9 cellular contexts compared by ENCODE assay signal in the genomic region with DNA sequence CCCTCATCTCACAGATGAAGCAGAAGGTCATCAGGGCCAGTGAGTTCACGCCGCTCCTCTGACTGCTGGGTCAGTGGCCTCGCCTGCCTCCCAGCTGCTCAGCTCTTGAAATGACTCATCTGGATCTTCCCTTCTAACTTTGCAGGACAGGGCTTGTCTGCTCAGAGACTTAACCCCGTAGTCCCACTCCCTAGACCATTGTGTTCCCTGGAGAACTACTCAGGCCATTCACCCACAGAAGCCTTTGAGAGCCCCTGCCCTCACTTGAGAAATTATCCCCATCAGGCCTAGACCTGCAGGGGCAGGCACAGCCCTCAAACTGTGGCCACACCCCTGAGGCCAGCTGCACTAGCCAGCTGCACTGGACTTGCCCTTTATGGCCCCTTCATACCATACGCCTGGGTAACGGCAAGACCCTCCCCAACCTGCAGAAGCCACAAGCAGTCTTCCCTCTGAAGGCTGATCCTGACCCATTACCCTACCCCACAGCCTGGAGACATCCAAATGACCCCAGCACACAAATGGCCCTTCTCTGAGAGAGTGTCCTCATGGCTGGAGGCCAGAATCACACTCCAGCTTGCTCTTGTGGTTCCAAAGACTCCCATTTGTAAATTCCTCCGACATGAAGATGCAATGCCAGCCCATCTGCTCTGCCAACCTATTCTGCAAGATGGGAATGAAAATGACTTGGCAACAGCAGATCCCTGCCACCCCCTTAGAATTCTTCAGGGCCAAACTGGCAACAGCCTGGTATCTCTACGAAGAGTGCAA. TPM values are rescaled to one million over a fixed set of nuclear protein-coding genes. Genes with fewer than 3 reads are reported as not detected.
DNase-seq lines count a peak whose midpoint lies in the region; ATAC-seq, FAIRE-seq and TF ChIP-seq lines count a peak whose summit lies in the region.
"Had no signal": no experiment of that assay in that cellular context is flagged by ENCODE, and none has a peak within 500 bp of the region (broad histone marks: within the 10 kb centered on the region; RNA-seq: fewer than 3 reads in every experiment).

No MANE protein-coding gene starts in this region.

- FAIRE-seq in K562 (lab: Jason Lieb, UNC): peak; percentile 81

- H4K20me1 ChIP-seq in K562 (replicated peaks; ENCODE audit: control insufficient read depth, insufficient read depth, low read length): peaks cover 8% of the 10 kb centered on the region

- H3K36me3 ChIP-seq in K562 (ENCODE audit: control insufficient read depth, insufficient read depth, low read length) (peaks cover 21% of the 10 kb centered on the region), liver (ENCODE audit: control insufficient read depth in 4 of 4, insufficient read depth in 3 of 4, low read depth in 1 of 4, low read length in 3 of 4) (no peaks in the 10 kb centered on the region)

- H3K27ac ChIP-seq in K562 (ENCODE audit: extremely low read depth, low read depth, low read length) (no peak overlapping the region), liver (ENCODE audit: low read depth in 1 of 2, low read length in 2 of 2) (no peak overlapping the region)

- H2AFZ ChIP-seq in K562 (ENCODE audit: low read depth, low read length): no peak overlapping the region

- H3K4me1 ChIP-seq in K562 (replicated peaks in 1 of 2; ENCODE audit: control insufficient read depth in 2 of 2, insufficient read depth in 2 of 2, low read length in 2 of 2) (peaks cover 20% of the 10 kb centered on the region in 2 experiments), liver (ENCODE audit: control insufficient read depth in 4 of 4, insufficient read depth in 4 of 4, low read length in 3 of 4) (peaks cover 0 to 5% (median under 1%) of the 10 kb centered on the region in 4 donors)

- 0 out of 6 replicates have a peak, but pooled peaks of 1 of the 3 experiments have one; percentile 6 for TF ChIP-seq CTCF in K562 (IDR thresholded peaks at IDR 0.05 in 2 of 3, conservative IDR thresholded peaks at IDR 0.05 in 1 of 3; ENCODE audit: insufficient read depth in 2 of 3, low read depth in 1 of 3, low read length in 3 of 3)
- no peak for TF ChIP-seq CTCF in liver (IDR thresholded peaks at IDR 0.05; ENCODE audit: low read depth, low read length, missing input control)

- H3K9me3 ChIP-seq in K562 (replicated peaks; ENCODE audit: control insufficient read depth, insufficient read depth, low read depth, low read length) (no peaks in the 10 kb centered on the region), liver (ENCODE audit: control insufficient read depth in 4 of 4, low read length in 3 of 4) (no peaks in the 10 kb centered on the region)

- intact Hi-C loops in K562 (cut with micrococcal nuclease): no loop called here

- H3K4me3 ChIP-seq in K562 (no peak overlapping the region), liver (ENCODE audit: low read depth in 1 of 3, low read length in 3 of 3) (no peak overlapping the region)

- ATAC-seq in GM18517 (IDR thresholded peaks at IDR 0.05; ENCODE audit: unreplicated experiment) (peak; percentile 59), HG02885 (IDR thresholded peaks at IDR 0.05; ENCODE audit: poor library complexity, unreplicated experiment) (peak; percentile 57), K562 (peak; percentile 67), GM19328 (IDR thresholded peaks at IDR 0.05; ENCODE audit: unreplicated experiment) (no peak)

- TF ChIP-seq POLR2A in K562 (conservative IDR thresholded peaks at IDR 0.05): no peak
- no peak for TF ChIP-seq POLR2A in erythroblast (IDR thresholded peaks at IDR 0.05; ENCODE audit: low read length)

- CTCF ChIA-PET in K562 (lab: Yijun Ruan, JAX; ENCODE audit: low intra/inter-chr PET ratio): no interaction called here

- POLR2A ChIA-PET in K562 (lab: Yijun Ruan, JAX): interaction anchor here (0.5 to 2.1 kb wide), 12 partner anchors 7 to 859 kb away, joined by 3 to 10 read pairs (median 3); no protein-coding TSS in a partner anchor

- 51% methylated on average over 8 of the region's 8 CpGs for WGBS in K562 (ENCODE audit: insufficient coverage, low coverage, missing lambda C conversion rate)
- 73% methylated on average over 8 of the region's 8 CpGs for WGBS in liver

- peaks cover 15% of the 10 kb centered on the region; the same call in 1 of the 3 replicates for H3K79me2 ChIP-seq in K562 (ENCODE audit: control insufficient read depth, insufficient read depth, low read length)

- H3K9ac ChIP-seq in K562 (ENCODE audit: insufficient read depth in 1 of 2, low read depth in 2 of 2, low read length in 2 of 2) (peak overlapping the region in 1 of 2 experiments; percentile 0; a peak in 1 of 4 replicates), liver (ENCODE audit: low read depth in 1 of 2, low read length in 2 of 2) (no peak overlapping the region)

- no TSS peak for BruUV-seq in K562 (replicated peaks; lab: Mats Ljungman, UMichigan)

- H3K4me2 ChIP-seq in K562 (ENCODE audit: insufficient read depth, low read length): no peak overlapping the region

- no peaks in the 10 kb centered on the region for H3K9me1 ChIP-seq in K562 (ENCODE audit: control insufficient read depth, insufficient read depth, low read length)

- DNase-seq in K562 (ENCODE audit: extremely low read depth in 1 of 4, low spot score in 3 of 4): peak in 2 of 4 experiments; percentile 54 to 63
- DNase-seq in NCI-H69 (lab: John Stamatoyannopoulos, UW): no peak
- DNase-seq in erythroblast (lab: John Stamatoyannopoulos, UW): no peak
- DNase-seq in D341Med (ENCODE audit: low spot score): no peak

- H3K27me3 ChIP-seq in K562 (ENCODE audit: control insufficient read depth in 2 of 2, insufficient read depth in 2 of 2, low read length in 2 of 2) (no peaks in the 10 kb centered on the region), liver (ENCODE audit: control insufficient read depth in 4 of 4, insufficient read depth in 4 of 4, low read length in 3 of 4) (no peaks in the 10 kb centered on the region)

- in situ Hi-C loops in K562 (cut with MboI): no loop called here

- peak in 1 of 2 experiments; percentile 28; a peak in 1 of 4 replicates for TF ChIP-seq RAD21 in K562 (CRISPR knock-in tag; conservative IDR thresholded peaks at IDR 0.05 in 1 of 2, IDR thresholded peaks at IDR 0.05 in 1 of 2)
- no peak for TF ChIP-seq RAD21 in liver (IDR thresholded peaks at IDR 0.05)

- no peak for TF ChIP-seq EP300 in K562 (IDR thresholded peaks at IDR 0.05; ENCODE audit: low read length)

TF ChIP-seq in K562, 482 proteins besides CTCF, POLR2A, EP300 and RAD21 (continues in another document):
- no peak for TF ChIP-seq CXXC5 (CRISPR knock-in tag; IDR thresholded peaks at IDR 0.05)
- TF ChIP-seq CBFA2T2 (conservative IDR thresholded peaks at IDR 0.05): peak; percentile 43
- no peak for TF ChIP-seq RBM14 (IDR thresholded peaks at IDR 0.05; ENCODE audit: borderline replicate concordance, insufficient read depth, low read depth, low read length)
- no peak for TF ChIP-seq GABPB1 (CRISPR knock-in tag; IDR thresholded peaks at IDR 0.05)
- peak; percentile 22 for TF ChIP-seq DACH1 (IDR thresholded peaks at IDR 0.05; ENCODE audit: partially characterized antibody)

TF ChIP-seq in liver, 16 proteins besides CTCF, POLR2A, EP300 and RAD21 (continues in another document):
- TF ChIP-seq, protein P1, sequence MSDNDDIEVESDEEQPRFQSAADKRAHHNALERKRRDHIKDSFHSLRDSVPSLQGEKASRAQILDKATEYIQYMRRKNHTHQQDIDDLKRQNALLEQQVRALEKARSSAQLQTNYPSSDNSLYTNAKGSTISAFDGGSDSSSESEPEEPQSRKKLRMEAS (IDR thresholded peaks at IDR 0.05): no peak
- TF ChIP-seq SP1 (IDR thresholded peaks at IDR 0.05): peak; percentile 11

RNA-seq across cellular contexts. Expression of gene RCSD1, which starts 33.2 kb away (rescaled TPM):
- 51.0 and 78.1 TPM in 2 replicates for total RNA-seq in K562 (2011; cell fraction: chromatin; rRNA removed; ENCODE audit: low replicate concordance)
- 34.9 and 38.6 TPM in 2 replicates for total RNA-seq in K562 (2011; cell fraction: nucleolus; rRNA removed)
- 48.1 and 85.4 TPM in 2 replicates for total RNA-seq in K562 (2011; cell fraction: nucleoplasm; rRNA removed)
- total RNA-seq in K562 (2014; rRNA removed) (45.3 and 48.0 TPM in 2 replicates), K562 (2014; rRNA removed; fragmentation: Illumina TruSeq; extraction: Trizol) (41.6 and 42.3 TPM in 2 replicates), K562 (2015; rRNA removed; fragmentation: Illumina TruSeq; extraction: Trizol) (37.3 and 39.4 TPM in 2 replicates), K562 (2021) (41.5 and 50.9 TPM in 2 replicates), liver (10 to 100 TPM in 1 of 2 donors, 1 to 10 TPM in 1; 8.3 to 15.0 TPM)
- polyA plus RNA-seq in K562 (2011; rRNA removed) (64.5 and 69.8 TPM in 2 replicates), K562 (2014; fragmentation: Illumina TruSeq; extraction: Trizol) (48.3 and 50.5 TPM in 2 replicates), K562 (2014; fragmentation: Nextera tagmentation; extraction: Ambion mirVana) (1 to 10 TPM; 7.8 to 9.1 TPM), K562 (2014; rRNA removed) (53.2 and 54.5 TPM in 2 replicates), liver (1 to 10 TPM; 3.1 to 3.8 TPM)
- 45.8 and 49.9 TPM in 2 replicates for polyA plus RNA-seq in K562 (2011; cell fraction: cytosol; rRNA removed)
- 27.5 and 28.0 TPM in 2 replicates for polyA plus RNA-seq in K562 (2011; cell fraction: nucleus; rRNA removed)
- 41.5 and 91.2 TPM in 2 replicates for polyA plus RNA-seq in K562 (2012)
- 59.8 and 70.7 TPM in 2 replicates for polyA minus RNA-seq in K562 (2011; rRNA and poly(A)+ RNA removed)
- 34.8 and 46.1 TPM in 2 replicates for polyA minus RNA-seq in K562 (2011; cell fraction: cytosol; rRNA and poly(A)+ RNA removed)
- polyA minus RNA-seq in K562 (2011; cell fraction: nucleus; rRNA and poly(A)+ RNA removed): 19.0 and 26.1 TPM in 2 replicates
- total RNA-seq: NCI-H460 had no signal

RNA-seq across cellular contexts. Expression of gene MPZL1, which starts 58.6 kb away (rescaled TPM):
- total RNA-seq in K562 (2011; cell fraction: chromatin; rRNA removed; ENCODE audit: low replicate concordance): 126 and 209 TPM in 2 replicates
- 109 and 121 TPM in 2 replicates for total RNA-seq in K562 (2011; cell fraction: nucleolus; rRNA removed)
- 238 and 352 TPM in 2 replicates for total RNA-seq in K562 (2011; cell fraction: nucleoplasm; rRNA removed)
- total RNA-seq in K562 (2014; rRNA removed) (46.1 and 57.8 TPM in 2 replicates), K562 (2014; rRNA removed; fragmentation: Illumina TruSeq; extraction: Trizol) (82.4 and 92.6 TPM in 2 replicates), K562 (2015; rRNA removed; fragmentation: Illumina TruSeq; extraction: Trizol) (63.2 and 66.5 TPM in 2 replicates), K562 (2021) (65.3 and 79.5 TPM in 2 replicates), liver (10 to 100 TPM; 20.8 to 26.1 TPM)
- polyA plus RNA-seq in K562 (2011; rRNA removed) (89.9 and 153 TPM in 2 replicates), K562 (2014; fragmentation: Illumina TruSeq; extraction: Trizol) (64.6 and 75.9 TPM in 2 replicates), K562 (2014; fragmentation: Nextera tagmentation; extraction: Ambion mirVana) (10 to 100 TPM; 14.5 to 20.5 TPM), K562 (2014; rRNA removed) (46.5 and 46.7 TPM in 2 replicates), liver (10 to 100 TPM; 11.3 to 12.8 TPM)
- 43.0 and 55.8 TPM in 2 replicates for polyA plus RNA-seq in K562 (2011; cell fraction: cytosol; rRNA removed)
- polyA plus RNA-seq in K562 (2011; cell fraction: nucleus; rRNA removed): 42.9 and 57.7 TPM in 2 replicates
- polyA plus RNA-seq in K562 (2012): 46.5 and 47.2 TPM in 2 replicates
- 94.6 and 129 TPM in 2 replicates for polyA minus RNA-seq in K562 (2011; rRNA and poly(A)+ RNA removed)
- 50.0 and 63.6 TPM in 2 replicates for polyA minus RNA-seq in K562 (2011; cell fraction: cytosol; rRNA and poly(A)+ RNA removed)
- 22.6 and 35.3 TPM in 2 replicates for polyA minus RNA-seq in K562 (2011; cell fraction: nucleus; rRNA and poly(A)+ RNA removed)
